Comparison of ENCODE assay signal across 26 cellular contexts in genomic region chr13:91326156-91326555, GRCh38.
"Had no signal": no experiment of that assay in that cellular context is flagged by ENCODE, and none has a peak within 500 bp of the region (broad histone marks: within the 10 kb centered on the region; RNA-seq: fewer than 3 reads in every experiment).

No MANE protein-coding gene starts in this region.

- H3K79me2 ChIP-seq: hepatocyte had no signal

- H3K36me3 ChIP-seq: colonic mucosa, esophagus squamous epithelium, gastroesophageal sphincter, heart left ventricle, left ventricle myocardium inferior, lower lobe of right lung had no signal

- H3K4me1 ChIP-seq: colonic mucosa, esophagus squamous epithelium, foreskin keratinocyte, gastroesophageal sphincter, heart left ventricle, left ventricle myocardium inferior, lower lobe of right lung had no signal

- H3K4me3 ChIP-seq: colonic mucosa, dorsolateral prefrontal cortex, esophagus squamous epithelium, gastroesophageal sphincter, heart left ventricle, hepatocyte, left ventricle myocardium inferior, lower lobe of right lung had no signal

- DNase-seq: colonic mucosa; cortex of kidney; dorsolateral prefrontal cortex; effector CD4-positive, alpha-beta T cell; effector memory CD4-positive, alpha-beta T cell; erythroblast; esophagus squamous epithelium; foreskin keratinocyte; heart left ventricle; hypothalamus; immature natural killer cell; islet precursor cell; kidney; kidney glomerular epithelial cell; left colon; left ventricle myocardium inferior; lower lobe of right lung; mammary epithelial cell; mesendoderm; midbrain; naive thymus-derived CD4-positive, alpha-beta T cell had no signal

- FAIRE-seq: kidney had no signal

- ATAC-seq: esophagus mucosa; foreskin keratinocyte; gastroesophageal sphincter; heart left ventricle; left colon; left lobe of liver; lower lobe of right lung; naive thymus-derived CD4-positive, alpha-beta T cell had no signal

- H3K4me2 ChIP-seq: hepatocyte had no signal

- H3K27ac ChIP-seq: colonic mucosa, dorsolateral prefrontal cortex, epithelial cell of prostate, esophagus squamous epithelium, foreskin keratinocyte, gastroesophageal sphincter, heart left ventricle, hepatocyte, left ventricle myocardium inferior, lower lobe of right lung had no signal

- H3K27me3 ChIP-seq: colonic mucosa, dorsolateral prefrontal cortex, gastroesophageal sphincter, hepatocyte had no signal

- H2AFZ ChIP-seq: hepatocyte had no signal

- H3K9me3 ChIP-seq: colonic mucosa, esophagus squamous epithelium, gastroesophageal sphincter, heart left ventricle, left ventricle myocardium inferior, lower lobe of right lung had no signal
